29 cellular contexts compared by ENCODE assay signal in the genomic region with DNA sequence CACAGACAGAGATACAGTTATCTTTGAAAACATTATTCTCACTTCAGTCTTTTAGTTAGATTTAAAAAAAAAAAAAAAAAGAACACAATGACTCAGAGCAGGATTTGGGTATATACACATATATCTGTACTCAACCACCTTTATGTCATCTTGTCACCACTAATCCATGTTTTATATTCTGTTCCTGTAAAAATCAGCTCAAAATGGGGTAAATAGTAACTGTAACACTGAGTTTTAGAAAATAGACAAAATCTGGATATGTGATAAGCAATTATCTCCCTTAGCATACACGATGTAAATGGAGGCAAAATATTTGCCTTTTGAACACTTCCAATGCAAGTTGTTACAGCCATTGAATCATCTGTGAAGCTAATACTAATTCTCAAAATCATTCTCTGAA.
"Had no signal": no experiment of that assay in that cellular context is flagged by ENCODE, and none has a peak within 500 bp of the region (broad histone marks: within the 10 kb centered on the region; RNA-seq: fewer than 3 reads in every experiment).

No MANE protein-coding gene starts in this region.

- H3K4me2 ChIP-seq: hepatocyte had no signal

- H3K9me3 ChIP-seq: colonic mucosa, esophagus muscularis mucosa, esophagus squamous epithelium, gastrocnemius medialis, gastroesophageal sphincter, heart left ventricle, heart right ventricle had no signal

- H3K79me2 ChIP-seq: hepatocyte had no signal

- H3K36me3 ChIP-seq: colonic mucosa, esophagus muscularis mucosa, esophagus squamous epithelium, gastrocnemius medialis, gastroesophageal sphincter, heart left ventricle, heart right ventricle had no signal

- H3K27me3 Mint-ChIP-seq: dendritic cell treated with granulocyte-macrophage colony-stimulating factor and Interleukin-4, amounts not matched to agents 40 ng/mL and 50 ng/mL, for 4 days; effector memory CD8-positive, alpha-beta T cell had no signal

- H3K4me1 ChIP-seq: colonic mucosa, esophagus muscularis mucosa, esophagus squamous epithelium, gastrocnemius medialis, gastroesophageal sphincter, heart left ventricle, heart right ventricle had no signal

- H3K4me3 Mint-ChIP-seq: dendritic cell treated with granulocyte-macrophage colony-stimulating factor and Interleukin-4, amounts not matched to agents 40 ng/mL and 50 ng/mL, for 4 days; effector memory CD8-positive, alpha-beta T cell; endodermal cell had no signal

- H3K9me3 Mint-ChIP-seq: dendritic cell treated with granulocyte-macrophage colony-stimulating factor and Interleukin-4, amounts not matched to agents 40 ng/mL and 50 ng/mL, for 4 days; effector memory CD8-positive, alpha-beta T cell had no signal

- H3K27ac Mint-ChIP-seq: dendritic cell treated with granulocyte-macrophage colony-stimulating factor and Interleukin-4, amounts not matched to agents 40 ng/mL and 50 ng/mL, for 4 days; effector memory CD8-positive, alpha-beta T cell; endodermal cell had no signal

- H3K27ac ChIP-seq: colonic mucosa, coronary artery, dorsolateral prefrontal cortex, epithelial cell of prostate, esophagus muscularis mucosa, esophagus squamous epithelium, foreskin keratinocyte, gastrocnemius medialis, gastroesophageal sphincter, heart left ventricle, heart right ventricle, hepatocyte had no signal

- ATAC-seq: effector memory CD8-positive, alpha-beta T cell; esophagus mucosa; foreskin keratinocyte; gastrocnemius medialis; gastroesophageal sphincter; heart left ventricle; heart right ventricle had no signal

- H3K4me1 Mint-ChIP-seq: endodermal cell had no signal

- DNase-seq: colonic mucosa; cortex of kidney; dermis blood vessel endothelial cell; dorsolateral prefrontal cortex; effector CD4-positive, alpha-beta T cell; effector CD8-positive, alpha-beta T cell; effector memory CD4-positive, alpha-beta T cell; effector memory CD8-positive, alpha-beta T cell; endodermal cell; erythroblast; esophagus squamous epithelium; foreskin fibroblast; foreskin keratinocyte; foreskin melanocyte; gastrocnemius medialis; glutamatergic neuron; head of caudate nucleus; heart left ventricle; heart right ventricle had no signal

- H3K4me3 ChIP-seq: colonic mucosa, coronary artery, dorsolateral prefrontal cortex, esophagus muscularis mucosa, esophagus squamous epithelium, gastrocnemius medialis, gastroesophageal sphincter, heart left ventricle, heart right ventricle, hepatocyte had no signal

- H3K27me3 ChIP-seq: colonic mucosa, esophagus muscularis mucosa, esophagus squamous epithelium, foreskin keratinocyte, gastrocnemius medialis, gastroesophageal sphincter, heart left ventricle, hepatocyte had no signal

- FAIRE-seq: endometrium, endothelial cell of umbilical vein, frontal cortex had no signal

- H2AFZ ChIP-seq: hepatocyte had no signal
